In the genomic region with DNA sequence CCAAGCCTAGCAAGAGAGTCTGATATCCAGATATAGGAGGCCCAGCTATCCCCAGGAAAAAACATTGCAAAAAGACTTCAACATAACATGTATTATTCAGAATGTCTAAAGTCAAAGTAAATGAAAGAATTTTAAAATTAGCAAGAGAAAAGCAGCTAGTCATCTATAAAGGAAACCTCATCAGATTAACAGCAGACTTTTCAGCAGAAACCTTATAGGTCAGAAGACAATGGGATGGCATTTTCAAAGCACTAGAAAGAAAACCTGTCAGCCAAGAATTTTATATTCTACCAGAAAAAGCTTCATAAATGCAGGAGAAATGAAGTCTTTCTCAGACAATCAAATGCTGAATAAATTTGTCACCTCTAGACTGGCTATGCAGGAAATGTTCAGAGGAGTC, we compare ENCODE assay signal across 2 cellular contexts.
TF ChIP-seq lines count a peak whose summit lies in the region.

No MANE protein-coding gene starts in this region.

TF ChIP-seq in HepG2, 621 proteins besides CTCF, POLR2A, EP300 and RAD21:
- TF ChIP-seq, protein P1, sequence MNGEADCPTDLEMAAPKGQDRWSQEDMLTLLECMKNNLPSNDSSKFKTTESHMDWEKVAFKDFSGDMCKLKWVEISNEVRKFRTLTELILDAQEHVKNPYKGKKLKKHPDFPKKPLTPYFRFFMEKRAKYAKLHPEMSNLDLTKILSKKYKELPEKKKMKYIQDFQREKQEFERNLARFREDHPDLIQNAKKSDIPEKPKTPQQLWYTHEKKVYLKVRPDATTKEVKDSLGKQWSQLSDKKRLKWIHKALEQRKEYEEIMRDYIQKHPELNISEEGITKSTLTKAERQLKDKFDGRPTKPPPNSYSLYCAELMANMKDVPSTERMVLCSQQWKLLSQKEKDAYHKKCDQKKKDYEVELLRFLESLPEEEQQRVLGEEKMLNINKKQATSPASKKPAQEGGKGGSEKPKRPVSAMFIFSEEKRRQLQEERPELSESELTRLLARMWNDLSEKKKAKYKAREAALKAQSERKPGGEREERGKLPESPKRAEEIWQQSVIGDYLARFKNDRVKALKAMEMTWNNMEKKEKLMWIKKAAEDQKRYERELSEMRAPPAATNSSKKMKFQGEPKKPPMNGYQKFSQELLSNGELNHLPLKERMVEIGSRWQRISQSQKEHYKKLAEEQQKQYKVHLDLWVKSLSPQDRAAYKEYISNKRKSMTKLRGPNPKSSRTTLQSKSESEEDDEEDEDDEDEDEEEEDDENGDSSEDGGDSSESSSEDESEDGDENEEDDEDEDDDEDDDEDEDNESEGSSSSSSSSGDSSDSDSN (CRISPR knock-in tag; IDR thresholded peaks at IDR 0.05) = no peak
- TF ChIP-seq, protein P2, sequence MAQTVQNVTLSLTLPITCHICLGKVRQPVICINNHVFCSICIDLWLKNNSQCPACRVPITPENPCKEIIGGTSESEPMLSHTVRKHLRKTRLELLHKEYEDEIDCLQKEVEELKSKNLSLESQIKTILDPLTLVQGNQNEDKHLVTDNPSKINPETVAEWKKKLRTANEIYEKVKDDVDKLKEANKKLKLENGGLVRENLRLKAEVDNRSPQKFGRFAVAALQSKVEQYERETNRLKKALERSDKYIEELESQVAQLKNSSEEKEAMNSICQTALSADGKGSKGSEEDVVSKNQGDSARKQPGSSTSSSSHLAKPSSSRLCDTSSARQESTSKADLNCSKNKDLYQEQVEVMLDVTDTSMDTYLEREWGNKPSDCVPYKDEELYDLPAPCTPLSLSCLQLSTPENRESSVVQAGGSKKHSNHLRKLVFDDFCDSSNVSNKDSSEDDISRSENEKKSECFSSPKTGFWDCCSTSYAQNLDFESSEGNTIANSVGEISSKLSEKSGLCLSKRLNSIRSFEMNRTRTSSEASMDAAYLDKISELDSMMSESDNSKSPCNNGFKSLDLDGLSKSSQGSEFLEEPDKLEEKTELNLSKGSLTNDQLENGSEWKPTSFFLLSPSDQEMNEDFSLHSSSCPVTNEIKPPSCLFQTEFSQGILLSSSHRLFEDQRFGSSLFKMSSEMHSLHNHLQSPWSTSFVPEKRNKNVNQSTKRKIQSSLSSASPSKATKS (CRISPR knock-in tag; IDR thresholded peaks at IDR 0.05) = no peak
- TF ChIP-seq RFX3 (CRISPR knock-in tag; IDR thresholded peaks at IDR 0.05) (no peak), ZNF317 (CRISPR knock-in tag; IDR thresholded peaks at IDR 0.05) (peak; percentile 96)
- TF ChIP-seq, protein P3, sequence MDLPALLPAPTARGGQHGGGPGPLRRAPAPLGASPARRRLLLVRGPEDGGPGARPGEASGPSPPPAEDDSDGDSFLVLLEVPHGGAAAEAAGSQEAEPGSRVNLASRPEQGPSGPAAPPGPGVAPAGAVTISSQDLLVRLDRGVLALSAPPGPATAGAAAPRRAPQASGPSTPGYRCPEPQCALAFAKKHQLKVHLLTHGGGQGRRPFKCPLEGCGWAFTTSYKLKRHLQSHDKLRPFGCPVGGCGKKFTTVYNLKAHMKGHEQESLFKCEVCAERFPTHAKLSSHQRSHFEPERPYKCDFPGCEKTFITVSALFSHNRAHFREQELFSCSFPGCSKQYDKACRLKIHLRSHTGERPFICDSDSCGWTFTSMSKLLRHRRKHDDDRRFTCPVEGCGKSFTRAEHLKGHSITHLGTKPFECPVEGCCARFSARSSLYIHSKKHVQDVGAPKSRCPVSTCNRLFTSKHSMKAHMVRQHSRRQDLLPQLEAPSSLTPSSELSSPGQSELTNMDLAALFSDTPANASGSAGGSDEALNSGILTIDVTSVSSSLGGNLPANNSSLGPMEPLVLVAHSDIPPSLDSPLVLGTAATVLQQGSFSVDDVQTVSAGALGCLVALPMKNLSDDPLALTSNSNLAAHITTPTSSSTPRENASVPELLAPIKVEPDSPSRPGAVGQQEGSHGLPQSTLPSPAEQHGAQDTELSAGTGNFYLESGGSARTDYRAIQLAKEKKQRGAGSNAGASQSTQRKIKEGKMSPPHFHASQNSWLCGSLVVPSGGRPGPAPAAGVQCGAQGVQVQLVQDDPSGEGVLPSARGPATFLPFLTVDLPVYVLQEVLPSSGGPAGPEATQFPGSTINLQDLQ (CRISPR knock-in tag; IDR thresholded peaks at IDR 0.05) = no peak

TF ChIP-seq in WTC11, 78 proteins besides CTCF, POLR2A, EP300 and RAD21:
- TF ChIP-seq, protein P4, sequence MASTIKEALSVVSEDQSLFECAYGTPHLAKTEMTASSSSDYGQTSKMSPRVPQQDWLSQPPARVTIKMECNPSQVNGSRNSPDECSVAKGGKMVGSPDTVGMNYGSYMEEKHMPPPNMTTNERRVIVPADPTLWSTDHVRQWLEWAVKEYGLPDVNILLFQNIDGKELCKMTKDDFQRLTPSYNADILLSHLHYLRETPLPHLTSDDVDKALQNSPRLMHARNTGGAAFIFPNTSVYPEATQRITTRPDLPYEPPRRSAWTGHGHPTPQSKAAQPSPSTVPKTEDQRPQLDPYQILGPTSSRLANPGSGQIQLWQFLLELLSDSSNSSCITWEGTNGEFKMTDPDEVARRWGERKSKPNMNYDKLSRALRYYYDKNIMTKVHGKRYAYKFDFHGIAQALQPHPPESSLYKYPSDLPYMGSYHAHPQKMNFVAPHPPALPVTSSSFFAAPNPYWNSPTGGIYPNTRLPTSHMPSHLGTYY (CRISPR knock-in tag; IDR thresholded peaks at IDR 0.05) = no peak
- TF ChIP-seq KAT7 (CRISPR knock-in tag; IDR thresholded peaks at IDR 0.05; ENCODE audit: borderline replicate concordance) (no peak), JAZF1 (CRISPR knock-in tag; IDR thresholded peaks at IDR 0.05) (no peak), ZNF317 (CRISPR knock-in tag; IDR thresholded peaks at IDR 0.05; ENCODE audit: borderline replicate concordance, low read depth) (peak; percentile 72; the same call in 1 of the 2 replicates)
- TF ChIP-seq, protein P5, sequence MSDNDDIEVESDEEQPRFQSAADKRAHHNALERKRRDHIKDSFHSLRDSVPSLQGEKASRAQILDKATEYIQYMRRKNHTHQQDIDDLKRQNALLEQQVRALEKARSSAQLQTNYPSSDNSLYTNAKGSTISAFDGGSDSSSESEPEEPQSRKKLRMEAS (CRISPR knock-in tag; IDR thresholded peaks at IDR 0.05) = no peak
